In the genomic region with DNA sequence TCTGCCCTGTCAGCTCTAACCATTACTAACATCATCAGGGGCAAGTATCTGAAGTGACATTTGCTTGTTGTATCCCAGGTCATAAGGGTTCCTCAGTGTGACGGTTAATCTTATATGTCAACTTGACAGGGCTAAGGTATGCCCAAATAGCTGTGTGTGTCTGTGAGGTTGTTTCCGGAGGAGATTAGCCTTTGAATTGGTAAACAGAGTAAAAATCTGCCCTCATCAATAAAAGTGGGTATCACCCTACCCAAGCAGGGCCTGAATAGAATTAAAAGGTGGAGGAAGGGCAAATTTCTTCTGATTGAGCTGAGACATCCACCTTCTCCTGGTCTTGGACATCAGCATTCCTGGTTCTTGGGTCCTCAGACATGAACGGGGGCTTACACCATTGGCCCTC, we compare ENCODE assay signal across 1 cellular context.
TF ChIP-seq lines count a peak whose summit lies in the region.

No MANE protein-coding gene starts in this region.

TF ChIP-seq in HepG2, 621 proteins besides CTCF, POLR2A, EP300 and RAD21 (continued from another document):
- TF ChIP-seq, protein P1, sequence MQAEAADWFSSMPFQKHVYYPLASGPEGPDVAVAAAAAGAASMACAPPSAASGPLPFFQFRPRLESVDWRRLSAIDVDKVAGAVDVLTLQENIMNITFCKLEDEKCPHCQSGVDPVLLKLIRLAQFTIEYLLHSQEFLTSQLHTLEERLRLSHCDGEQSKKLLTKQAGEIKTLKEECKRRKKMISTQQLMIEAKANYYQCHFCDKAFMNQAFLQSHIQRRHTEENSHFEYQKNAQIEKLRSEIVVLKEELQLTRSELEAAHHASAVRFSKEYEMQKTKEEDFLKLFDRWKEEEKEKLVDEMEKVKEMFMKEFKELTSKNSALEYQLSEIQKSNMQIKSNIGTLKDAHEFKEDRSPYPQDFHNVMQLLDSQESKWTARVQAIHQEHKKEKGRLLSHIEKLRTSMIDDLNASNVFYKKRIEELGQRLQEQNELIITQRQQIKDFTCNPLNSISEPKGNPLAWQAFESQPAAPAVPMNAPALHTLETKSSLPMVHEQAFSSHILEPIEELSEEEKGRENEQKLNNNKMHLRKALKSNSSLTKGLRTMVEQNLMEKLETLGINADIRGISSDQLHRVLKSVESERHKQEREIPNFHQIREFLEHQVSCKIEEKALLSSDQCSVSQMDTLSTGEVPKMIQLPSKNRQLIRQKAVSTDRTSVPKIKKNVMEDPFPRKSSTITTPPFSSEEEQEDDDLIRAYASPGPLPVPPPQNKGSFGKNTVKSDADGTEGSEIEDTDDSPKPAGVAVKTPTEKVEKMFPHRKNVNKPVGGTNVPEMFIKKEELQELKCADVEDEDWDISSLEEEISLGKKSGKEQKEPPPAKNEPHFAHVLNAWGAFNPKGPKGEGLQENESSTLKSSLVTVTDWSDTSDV (CRISPR knock-in tag; IDR thresholded peaks at IDR 0.05) = no peak
- no peak for TF ChIP-seq MZF1 (CRISPR knock-in tag; IDR thresholded peaks at IDR 0.05; ENCODE audit: borderline replicate concordance)
- no peak for TF ChIP-seq BHLHE40 (IDR thresholded peaks at IDR 0.05; ENCODE audit: low read length)
- TF ChIP-seq HDAC6 (IDR thresholded peaks at IDR 0.05; ENCODE audit: low read depth, low read length) = no peak
- no peak for TF ChIP-seq ZNF749 (CRISPR knock-in tag; IDR thresholded peaks at IDR 0.05; ENCODE audit: borderline replicate concordance)
- 0 out of 2 replicates have a peak, but pooled peaks have one; percentile 25 for TF ChIP-seq FOXA3 (CRISPR knock-in tag; IDR thresholded peaks at IDR 0.05)
- TF ChIP-seq DPF2 (CRISPR knock-in tag; IDR thresholded peaks at IDR 0.05; ENCODE audit: borderline replicate concordance, low read depth) = peak; percentile 17; the same call in 1 of the 2 replicates
- no peak for TF ChIP-seq ZNF782 (CRISPR knock-in tag; IDR thresholded peaks at IDR 0.05; ENCODE audit: borderline replicate concordance)
- TF ChIP-seq RARA (CRISPR knock-in tag; IDR thresholded peaks at IDR 0.05) = 0 out of 2 replicates have a peak, but pooled peaks have one; percentile 18
- TF ChIP-seq, protein P2, sequence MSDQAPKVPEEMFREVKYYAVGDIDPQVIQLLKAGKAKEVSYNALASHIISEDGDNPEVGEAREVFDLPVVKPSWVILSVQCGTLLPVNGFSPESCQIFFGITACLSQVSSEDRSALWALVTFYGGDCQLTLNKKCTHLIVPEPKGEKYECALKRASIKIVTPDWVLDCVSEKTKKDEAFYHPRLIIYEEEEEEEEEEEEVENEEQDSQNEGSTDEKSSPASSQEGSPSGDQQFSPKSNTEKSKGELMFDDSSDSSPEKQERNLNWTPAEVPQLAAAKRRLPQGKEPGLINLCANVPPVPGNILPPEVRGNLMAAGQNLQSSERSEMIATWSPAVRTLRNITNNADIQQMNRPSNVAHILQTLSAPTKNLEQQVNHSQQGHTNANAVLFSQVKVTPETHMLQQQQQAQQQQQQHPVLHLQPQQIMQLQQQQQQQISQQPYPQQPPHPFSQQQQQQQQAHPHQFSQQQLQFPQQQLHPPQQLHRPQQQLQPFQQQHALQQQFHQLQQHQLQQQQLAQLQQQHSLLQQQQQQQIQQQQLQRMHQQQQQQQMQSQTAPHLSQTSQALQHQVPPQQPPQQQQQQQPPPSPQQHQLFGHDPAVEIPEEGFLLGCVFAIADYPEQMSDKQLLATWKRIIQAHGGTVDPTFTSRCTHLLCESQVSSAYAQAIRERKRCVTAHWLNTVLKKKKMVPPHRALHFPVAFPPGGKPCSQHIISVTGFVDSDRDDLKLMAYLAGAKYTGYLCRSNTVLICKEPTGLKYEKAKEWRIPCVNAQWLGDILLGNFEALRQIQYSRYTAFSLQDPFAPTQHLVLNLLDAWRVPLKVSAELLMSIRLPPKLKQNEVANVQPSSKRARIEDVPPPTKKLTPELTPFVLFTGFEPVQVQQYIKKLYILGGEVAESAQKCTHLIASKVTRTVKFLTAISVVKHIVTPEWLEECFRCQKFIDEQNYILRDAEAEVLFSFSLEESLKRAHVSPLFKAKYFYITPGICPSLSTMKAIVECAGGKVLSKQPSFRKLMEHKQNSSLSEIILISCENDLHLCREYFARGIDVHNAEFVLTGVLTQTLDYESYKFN (CRISPR knock-in tag; conservative IDR thresholded peaks at IDR 0.05) = peak; percentile 66
- peak; percentile 5 for TF ChIP-seq TEAD3 (CRISPR knock-in tag; optimal IDR thresholded peaks at IDR 0.05; ENCODE audit: borderline replicate concordance)
- no peak for TF ChIP-seq SOX6 (IDR thresholded peaks at IDR 0.05)
- peak; percentile 23; the same call in 1 of the 2 replicates for TF ChIP-seq SOX6 (CRISPR knock-in tag; IDR thresholded peaks at IDR 0.05)
- peak; percentile 25; the same call in 1 of the 2 replicates for TF ChIP-seq HNF4A (CRISPR knock-in tag; IDR thresholded peaks at IDR 0.05)
- TF ChIP-seq, protein P3, sequence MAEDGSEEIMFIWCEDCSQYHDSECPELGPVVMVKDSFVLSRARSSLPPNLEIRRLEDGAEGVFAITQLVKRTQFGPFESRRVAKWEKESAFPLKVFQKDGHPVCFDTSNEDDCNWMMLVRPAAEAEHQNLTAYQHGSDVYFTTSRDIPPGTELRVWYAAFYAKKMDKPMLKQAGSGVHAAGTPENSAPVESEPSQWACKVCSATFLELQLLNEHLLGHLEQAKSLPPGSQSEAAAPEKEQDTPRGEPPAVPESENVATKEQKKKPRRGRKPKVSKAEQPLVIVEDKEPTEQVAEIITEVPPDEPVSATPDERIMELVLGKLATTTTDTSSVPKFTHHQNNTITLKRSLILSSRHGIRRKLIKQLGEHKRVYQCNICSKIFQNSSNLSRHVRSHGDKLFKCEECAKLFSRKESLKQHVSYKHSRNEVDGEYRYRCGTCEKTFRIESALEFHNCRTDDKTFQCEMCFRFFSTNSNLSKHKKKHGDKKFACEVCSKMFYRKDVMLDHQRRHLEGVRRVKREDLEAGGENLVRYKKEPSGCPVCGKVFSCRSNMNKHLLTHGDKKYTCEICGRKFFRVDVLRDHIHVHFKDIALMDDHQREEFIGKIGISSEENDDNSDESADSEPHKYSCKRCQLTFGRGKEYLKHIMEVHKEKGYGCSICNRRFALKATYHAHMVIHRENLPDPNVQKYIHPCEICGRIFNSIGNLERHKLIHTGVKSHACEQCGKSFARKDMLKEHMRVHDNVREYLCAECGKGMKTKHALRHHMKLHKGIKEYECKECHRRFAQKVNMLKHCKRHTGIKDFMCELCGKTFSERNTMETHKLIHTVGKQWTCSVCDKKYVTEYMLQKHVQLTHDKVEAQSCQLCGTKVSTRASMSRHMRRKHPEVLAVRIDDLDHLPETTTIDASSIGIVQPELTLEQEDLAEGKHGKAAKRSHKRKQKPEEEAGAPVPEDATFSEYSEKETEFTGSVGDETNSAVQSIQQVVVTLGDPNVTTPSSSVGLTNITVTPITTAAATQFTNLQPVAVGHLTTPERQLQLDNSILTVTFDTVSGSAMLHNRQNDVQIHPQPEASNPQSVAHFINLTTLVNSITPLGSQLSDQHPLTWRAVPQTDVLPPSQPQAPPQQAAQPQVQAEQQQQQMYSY (CRISPR knock-in tag; IDR thresholded peaks at IDR 0.05) = no peak
TF ChIP-seq in HepG2: peak in this region for 10.
